1 cellular context compared by ENCODE assay signal in the genomic region with DNA sequence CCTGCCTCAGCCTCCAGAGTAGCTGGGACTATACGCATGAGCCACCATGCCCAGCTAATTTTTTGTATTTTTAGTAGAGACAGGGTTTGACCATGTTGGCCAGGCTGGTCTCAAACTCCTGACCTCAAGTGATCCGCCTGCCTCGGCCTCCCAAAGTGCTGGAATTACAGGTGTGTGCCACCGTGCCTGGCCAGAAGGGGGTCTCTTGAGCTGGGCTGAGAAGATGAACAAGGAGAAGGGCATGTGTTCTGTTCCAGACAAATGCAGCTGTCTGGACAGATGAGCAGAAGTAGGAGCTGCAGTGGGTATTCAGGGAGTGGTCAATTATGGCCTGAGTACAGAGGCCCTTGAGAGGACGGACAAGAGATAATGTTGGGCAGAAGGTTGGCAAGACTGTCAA. TPM values are rescaled to one million over a fixed set of nuclear protein-coding genes. Genes with fewer than 3 reads are reported as not detected.
"Had no signal": no experiment of that assay in that cellular context is flagged by ENCODE, and none has a peak within 500 bp of the region (broad histone marks: within the 10 kb centered on the region; RNA-seq: fewer than 3 reads in every experiment).

No MANE protein-coding gene starts in this region.

RNA-seq across cellular contexts. Expression of gene ASIP, which starts 46.3 kb away (rescaled TPM):
- total RNA-seq: M059J had no signal
